Comparison of ENCODE assay signal across 1 cellular context in genomic region chr6:35042041-35042440, GRCh38.
TF ChIP-seq lines count a peak whose summit lies in the region.

No MANE protein-coding gene starts in this region.

TF ChIP-seq in endothelial cell of umbilical vein, 7 proteins besides CTCF, POLR2A, EP300 and RAD21:
- no peak for TF ChIP-seq MAX (IDR thresholded peaks at IDR 0.05; ENCODE audit: insufficient read depth, insufficient read length)
- no peak for TF ChIP-seq JUN (IDR thresholded peaks at IDR 0.05; ENCODE audit: borderline replicate concordance, insufficient read depth, insufficient read length, low read depth)
- TF ChIP-seq EZH2 (IDR thresholded peaks at IDR 0.05; ENCODE audit: borderline replicate concordance, low read depth, low read length, severe bottlenecking) = no peak
- no peak for TF ChIP-seq MYC (IDR thresholded peaks at IDR 0.05; ENCODE audit: low read depth, low read length)
- TF ChIP-seq POLR2AphosphoS5 (IDR thresholded peaks at IDR 0.05; ENCODE audit: insufficient read depth, low read depth, low read length) = no peak
- TF ChIP-seq FOS (IDR thresholded peaks at IDR 0.05; ENCODE audit: borderline replicate concordance, insufficient read depth, low read length) = no peak
- no peak for TF ChIP-seq GATA2 (IDR thresholded peaks at IDR 0.05; ENCODE audit: insufficient read depth, insufficient read length, low read depth, low read length)
